In the genomic region with DNA sequence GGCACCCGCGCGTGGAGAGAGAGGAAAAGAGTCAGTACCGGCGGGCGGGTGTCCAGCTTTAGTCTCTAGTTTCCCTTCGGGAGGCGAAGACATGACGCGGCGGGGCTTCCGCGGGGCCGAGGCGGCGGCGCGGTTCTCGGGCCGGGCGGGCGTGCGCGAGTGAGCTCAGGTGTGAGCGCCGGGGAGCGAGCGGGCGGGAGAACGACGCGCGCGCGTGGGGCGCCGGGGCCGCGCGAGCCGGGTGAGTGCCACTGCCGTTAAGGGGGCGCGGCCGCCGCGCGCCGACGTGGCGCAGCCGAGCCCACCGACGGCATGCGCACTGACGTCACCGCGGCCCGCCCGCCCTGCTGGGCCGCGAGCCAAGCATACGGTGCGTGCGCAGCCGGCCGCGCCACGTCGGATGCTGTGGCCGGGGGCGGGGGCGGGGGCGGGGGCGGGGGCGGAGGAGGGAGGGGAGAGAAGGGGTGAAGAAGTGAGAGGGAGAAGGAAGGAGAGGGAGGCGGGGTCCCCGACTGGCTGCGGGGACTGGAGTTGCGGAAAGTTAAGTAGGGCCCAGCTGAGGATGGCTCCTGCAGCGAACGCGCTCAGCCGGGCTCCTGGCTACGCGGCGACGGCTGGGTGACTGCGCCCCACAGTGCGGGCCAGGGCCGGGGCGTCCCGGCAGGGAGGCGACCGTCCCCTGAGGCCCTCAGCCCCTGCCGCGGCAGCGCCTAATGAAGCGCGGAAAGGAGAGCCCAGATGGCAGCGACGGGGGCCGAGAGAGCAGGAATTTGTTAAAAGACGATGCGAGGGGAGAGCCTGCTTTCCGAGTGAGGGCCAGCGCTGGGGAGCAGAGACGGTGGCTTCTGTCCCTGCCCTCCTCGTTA, we compare ENCODE assay signal across 2 cellular contexts.
A peak's percentile ranks its signal among the peaks of the same experiment; 100 is the strongest.
TF ChIP-seq lines count a peak whose summit lies in the region.

Gene DAP (minus strand): TSS at position 259 of the 866 bp plus-strand sequence. CDS start 166 bp downstream, at position 93.

TF ChIP-seq in IMR-90, 13 proteins besides CTCF, POLR2A, EP300 and RAD21 (continued from another document):
- TF ChIP-seq, protein P1, sequence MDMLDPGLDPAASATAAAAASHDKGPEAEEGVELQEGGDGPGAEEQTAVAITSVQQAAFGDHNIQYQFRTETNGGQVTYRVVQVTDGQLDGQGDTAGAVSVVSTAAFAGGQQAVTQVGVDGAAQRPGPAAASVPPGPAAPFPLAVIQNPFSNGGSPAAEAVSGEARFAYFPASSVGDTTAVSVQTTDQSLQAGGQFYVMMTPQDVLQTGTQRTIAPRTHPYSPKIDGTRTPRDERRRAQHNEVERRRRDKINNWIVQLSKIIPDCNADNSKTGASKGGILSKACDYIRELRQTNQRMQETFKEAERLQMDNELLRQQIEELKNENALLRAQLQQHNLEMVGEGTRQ (IDR thresholded peaks at IDR 0.05; ENCODE audit: low read depth, low read length) = no peak
TF ChIP-seq in IMR-90: peak in this region for 2.

TF ChIP-seq in PFSK-1, 5 proteins besides CTCF, POLR2A, EP300 and RAD21 (continued from another document):
- TF ChIP-seq, protein P2, sequence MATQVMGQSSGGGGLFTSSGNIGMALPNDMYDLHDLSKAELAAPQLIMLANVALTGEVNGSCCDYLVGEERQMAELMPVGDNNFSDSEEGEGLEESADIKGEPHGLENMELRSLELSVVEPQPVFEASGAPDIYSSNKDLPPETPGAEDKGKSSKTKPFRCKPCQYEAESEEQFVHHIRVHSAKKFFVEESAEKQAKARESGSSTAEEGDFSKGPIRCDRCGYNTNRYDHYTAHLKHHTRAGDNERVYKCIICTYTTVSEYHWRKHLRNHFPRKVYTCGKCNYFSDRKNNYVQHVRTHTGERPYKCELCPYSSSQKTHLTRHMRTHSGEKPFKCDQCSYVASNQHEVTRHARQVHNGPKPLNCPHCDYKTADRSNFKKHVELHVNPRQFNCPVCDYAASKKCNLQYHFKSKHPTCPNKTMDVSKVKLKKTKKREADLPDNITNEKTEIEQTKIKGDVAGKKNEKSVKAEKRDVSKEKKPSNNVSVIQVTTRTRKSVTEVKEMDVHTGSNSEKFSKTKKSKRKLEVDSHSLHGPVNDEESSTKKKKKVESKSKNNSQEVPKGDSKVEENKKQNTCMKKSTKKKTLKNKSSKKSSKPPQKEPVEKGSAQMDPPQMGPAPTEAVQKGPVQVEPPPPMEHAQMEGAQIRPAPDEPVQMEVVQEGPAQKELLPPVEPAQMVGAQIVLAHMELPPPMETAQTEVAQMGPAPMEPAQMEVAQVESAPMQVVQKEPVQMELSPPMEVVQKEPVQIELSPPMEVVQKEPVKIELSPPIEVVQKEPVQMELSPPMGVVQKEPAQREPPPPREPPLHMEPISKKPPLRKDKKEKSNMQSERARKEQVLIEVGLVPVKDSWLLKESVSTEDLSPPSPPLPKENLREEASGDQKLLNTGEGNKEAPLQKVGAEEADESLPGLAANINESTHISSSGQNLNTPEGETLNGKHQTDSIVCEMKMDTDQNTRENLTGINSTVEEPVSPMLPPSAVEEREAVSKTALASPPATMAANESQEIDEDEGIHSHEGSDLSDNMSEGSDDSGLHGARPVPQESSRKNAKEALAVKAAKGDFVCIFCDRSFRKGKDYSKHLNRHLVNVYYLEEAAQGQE (IDR thresholded peaks at IDR 0.05; ENCODE audit: insufficient read depth in 1 of 2, low read depth in 2 of 2, low read length in 2 of 2) = no peak
- TF ChIP-seq FOXP2 (optimal IDR thresholded peaks at IDR 0.05; ENCODE audit: borderline replicate concordance, extremely low read depth, extremely low read length, insufficient read depth) (peak; percentile 15), TAF1 (IDR thresholded peaks at IDR 0.05; ENCODE audit: borderline replicate concordance, insufficient read depth, low read length) (no peak)
